In genomic region chr4:89511776-89512175, GRCh38 we compare ENCODE assay signal across 17 cellular contexts.
DNase-seq lines count a peak whose midpoint lies in the region; ATAC-seq lines count a peak whose summit lies in the region.
"Had no signal": no experiment of that assay in that cellular context is flagged by ENCODE, and none has a peak within 500 bp of the region (broad histone marks: within the 10 kb centered on the region; RNA-seq: fewer than 3 reads in every experiment).

No MANE protein-coding gene starts in this region.

- ATAC-seq in GM19351 (IDR thresholded peaks at IDR 0.05; ENCODE audit: unreplicated experiment) = no peak
- ATAC-seq: GM12878, HepG2 had no signal

- peaks cover 5% of the 10 kb centered on the region for H3K36me3 Mint-ChIP-seq in T-helper 2 cell treated with Interferon-gamma antibody and Interleukin-4, amounts not matched to agents 5 μg/mL and 100 μg/mL, for 36 hours (ENCODE audit: low read depth)

- H3K27me3 Mint-ChIP-seq in T-helper 2 cell treated with Interferon-gamma antibody and Interleukin-4, amounts not matched to agents 5 μg/mL and 100 μg/mL, for 36 hours (ENCODE audit: low read depth) = peaks cover 38% of the 10 kb centered on the region

- DNase-seq in ELF-1 (ENCODE audit: low read depth, low spot score) (peak; percentile 11), NCI-H1417 treated with DMSO at 0.1 percent for 48 hours (lab: John Stamatoyannopoulos, UW) (peak; percentile 34), NCI-H748 treated with DMSO at 0.1 percent for 48 hours (lab: John Stamatoyannopoulos, UW) (peak; percentile 52), islet precursor cell (peak; percentile 54), HT-29 (ENCODE audit: low spot score) (no peak), UCSD-AML1 (lab: John Stamatoyannopoulos, UW; ENCODE audit: unreplicated experiment) (no peak)
- no peak for DNase-seq in T-helper 2 cell treated with Interferon-gamma antibody and Interleukin-4, amounts not matched to agents 5 μg/mL and 100 μg/mL, for 36 hours (ENCODE audit: low spot score)
- DNase-seq: 8988T; AML-193; Caco-2; CD8-positive, alpha-beta memory T cell; DMS53; GOT3; H9 had no signal

- peaks cover 13% of the 10 kb centered on the region for H3K4me1 Mint-ChIP-seq in T-helper 2 cell treated with Interferon-gamma antibody and Interleukin-4, amounts not matched to agents 5 μg/mL and 100 μg/mL, for 36 hours (ENCODE audit: low read depth)

- H3K27ac Mint-ChIP-seq in T-helper 2 cell treated with Interferon-gamma antibody and Interleukin-4, amounts not matched to agents 5 μg/mL and 100 μg/mL, for 36 hours = no peak overlapping the region
- H3K27ac Mint-ChIP-seq: CD8-positive, alpha-beta memory T cell; H9 had no signal

- H3K9me3 Mint-ChIP-seq in T-helper 2 cell treated with Interferon-gamma antibody and Interleukin-4, amounts not matched to agents 5 μg/mL and 100 μg/mL, for 36 hours = peaks cover 5% of the 10 kb centered on the region

- H3K4me3 Mint-ChIP-seq in T-helper 2 cell treated with Interferon-gamma antibody and Interleukin-4, amounts not matched to agents 5 μg/mL and 100 μg/mL, for 36 hours = no peak overlapping the region
- H3K4me3 Mint-ChIP-seq: CD8-positive, alpha-beta memory T cell; H9 had no signal

Comparison
In these comparisons a context has a peak if more than half of its experiments do, and no peak if none do; other contexts are left out.
1. DNase-seq: peak in ELF-1 (single experiment), NCI-H1417 treated with DMSO at 0.1 percent for 48 hours (single experiment), NCI-H748 treated with DMSO at 0.1 percent for 48 hours (single experiment) and islet precursor cell (single experiment); none in T-helper 2 cell treated with Interferon-gamma antibody and Interleukin-4, amounts not matched to agents 5 μg/mL and 100 μg/mL, for 36 hours (single experiment), HT-29 (single experiment) and UCSD-AML1 (single experiment).